ENCODE assay signal across 19 cellular contexts in genomic region chr1:236204656-236205055, GRCh38.
"Had no signal": no experiment of that assay in that cellular context is flagged by ENCODE, and none has a peak within 500 bp of the region (broad histone marks: within the 10 kb centered on the region; RNA-seq: fewer than 3 reads in every experiment).

No MANE protein-coding gene starts in this region.

- H3K27ac ChIP-seq: VCaP had no signal

- H3K4me3 Mint-ChIP-seq: activated naive CD4-positive, alpha-beta T cell treated with anti-CD3 and anti-CD28 coated beads for 36 hours; activated naive CD8-positive, alpha-beta T cell treated with anti-CD3 and anti-CD28 coated beads, Interleukin-2, amount 50 U/mL, for 24 hours; endodermal cell; natural killer cell; type B pancreatic cell had no signal

- H3K27ac Mint-ChIP-seq: activated naive CD4-positive, alpha-beta T cell treated with anti-CD3 and anti-CD28 coated beads for 36 hours; activated naive CD8-positive, alpha-beta T cell treated with anti-CD3 and anti-CD28 coated beads, Interleukin-2, amount 50 U/mL, for 24 hours; activated T-helper 2 cell treated with anti-CD3 and anti-CD28 coated beads, Interferon-gamma antibody, Interleukin-2, Interleukin-4, amounts not matched to agents 10 μg/mL and 5 μg/mL and 100 μg/mL, durations not matched to agents 14 hours and 24 hours and 36 hours; endodermal cell; natural killer cell; type B pancreatic cell had no signal

- ATAC-seq: activated naive CD8-positive, alpha-beta T cell treated with anti-CD3 and anti-CD28 coated beads, Interleukin-2, amount 50 U/mL, for 24 hours; natural killer cell had no signal

- H3K4me1 Mint-ChIP-seq: activated naive CD8-positive, alpha-beta T cell treated with anti-CD3 and anti-CD28 coated beads, Interleukin-2, amount 50 U/mL, for 24 hours; endodermal cell had no signal

- H3K27me3 Mint-ChIP-seq: activated naive CD8-positive, alpha-beta T cell treated with anti-CD3 and anti-CD28 coated beads, Interleukin-2, amount 50 U/mL, for 24 hours; type B pancreatic cell had no signal

- H3K4me3 ChIP-seq: smooth muscle cell had no signal

- DNase-seq: activated CD4-positive, alpha-beta T cell treated with anti-CD3 and anti-CD28 coated beads, Interleukin-2, amount 50 U/mL, for 48 hours; activated naive CD4-positive, alpha-beta T cell treated with anti-CD3 and anti-CD28 coated beads for 36 hours; activated naive CD8-positive, alpha-beta T cell treated with anti-CD3 and anti-CD28 coated beads, Interleukin-2, amount 50 U/mL, for 24 hours; aorta; dermis blood vessel endothelial cell; endodermal cell; erythroblast; kidney glomerular epithelial cell; mesendoderm; natural killer cell; retina; stimulated activated CD4-positive, alpha-beta T cell treated with anti-CD3 and anti-CD28 coated beads, Interleukin-4, amount 100 ng/mL, for 4 hours; stimulated activated CD8-positive, alpha-beta memory T cell treated with anti-CD3 and anti-CD28 coated beads, Interleukin-4, amount 100 ng/mL, for 48 hours; stimulated activated naive CD4-positive, alpha-beta T cell treated with Interleukin-2 at 50 U/mL for 16 hours; T1000 had no signal
